8 cellular contexts compared by ENCODE assay signal in the genomic region with DNA sequence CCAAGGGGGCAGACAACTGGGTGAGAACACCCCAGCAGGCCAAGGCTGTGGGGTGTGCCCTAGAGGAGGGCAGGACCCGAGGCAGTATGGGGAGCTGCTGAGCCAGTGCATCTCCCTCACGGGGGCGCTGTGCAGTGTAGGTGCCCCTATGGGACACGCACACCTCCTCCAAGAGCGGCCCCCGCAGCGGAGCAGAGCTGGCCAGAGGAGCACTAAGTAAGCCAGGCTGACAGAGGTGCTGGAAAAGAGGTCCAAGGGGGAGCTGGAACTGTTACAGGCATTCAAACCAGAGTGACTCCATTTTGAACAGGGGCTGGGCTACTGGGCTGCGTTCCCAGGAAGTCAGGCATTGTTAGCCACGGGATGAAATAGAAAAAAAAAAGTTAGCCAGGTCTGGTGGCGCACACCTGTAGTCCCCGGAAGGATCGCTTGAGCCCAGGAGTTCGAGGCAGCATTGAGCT. TPM values are rescaled to one million over a fixed set of nuclear protein-coding genes. Genes with fewer than 3 reads are reported as not detected.
DNase-seq lines count a peak whose midpoint lies in the region; ATAC-seq and TF ChIP-seq lines count a peak whose summit lies in the region.

No MANE protein-coding gene starts in this region.

- intact Hi-C loops in Calu3 (cut with micrococcal nuclease; ENCODE audit: unreplicated experiment) = loop anchor here (5.0 kb wide), 1 partner anchor 105 kb away; no protein-coding TSS in a partner anchor
- intact Hi-C loops in HCT116 (cut with micrococcal nuclease) = loop anchor here (5.0 kb wide), 2 partner anchors 105 to 430 kb away; no protein-coding TSS in a partner anchor
- intact Hi-C loops in spleen (cut with DNase I; ENCODE audit: low total_unique reads) = loop anchor here (5.0 kb wide), 1 partner anchor 195 kb away; no protein-coding TSS in a partner anchor

- POLR2A ChIA-PET in HCT116 (lab: Charles Lee) = interaction anchor here (1.2 to 4.1 kb wide), 3 partner anchors 9 to 448 kb away, joined by 3 to 16 read pairs (median 3); a partner anchor contains a TSS

- RAD21 ChIA-PET in HCT116 (lab: Charles Lee; ENCODE audit: low non-redundant PET in 1 of 2, low total read pairs in 2 of 2, uncharacterized antibody in 2 of 2, unreplicated experiment in 2 of 2) = interaction anchor here in 1 of 2 experiments (1.0 kb wide), 1 partner anchor 13 kb away, joined by 3 read pairs; no protein-coding TSS in a partner anchor

- H3K27ac Mint-ChIP-seq in Calu3 (ENCODE audit: unreplicated experiment) = peak overlapping the region; percentile 58
- peak overlapping the region; percentile 90 for H3K27ac Mint-ChIP-seq in activated naive CD8-positive, alpha-beta T cell treated with anti-CD3 and anti-CD28 coated beads for 36 hours

- H4K20me1 ChIP-seq in HCT116 (ENCODE audit: insufficient read depth) = no peaks in the 10 kb centered on the region

- DNase-seq in Calu3 (peak; percentile 74), HCT116 (ENCODE audit: low read depth, low spot score) (no peak), SKM-1 treated with dmso at 0.1 percent for 144 hours (lab: John Stamatoyannopoulos, UW; ENCODE audit: unreplicated experiment) (peak; percentile 68), spleen (peak; percentile 94), NCI-H187 (lab: John Stamatoyannopoulos, UW) (no peak)
- peak; percentile 84 for DNase-seq in activated naive CD8-positive, alpha-beta T cell treated with anti-CD3 and anti-CD28 coated beads for 36 hours

- TF ChIP-seq POLR2A in HCT116 (IDR thresholded peaks at IDR 0.05; ENCODE audit: borderline replicate concordance, extremely low read depth, insufficient read depth, insufficient read length) (no peak), spleen (IDR thresholded peaks at IDR 0.05) (no peak)

- peak overlapping the region; percentile 72 for H3K4me3 Mint-ChIP-seq in Calu3 (ENCODE audit: low read depth, unreplicated experiment)
- peak overlapping the region; percentile 80 for H3K4me3 Mint-ChIP-seq in activated naive CD8-positive, alpha-beta T cell treated with anti-CD3 and anti-CD28 coated beads for 36 hours

- H3K9me3 ChIP-seq in HCT116 (ENCODE audit: control insufficient read depth in 1 of 2, insufficient read depth in 1 of 2, low read depth in 1 of 2, low read length in 2 of 2) (no peaks in the 10 kb centered on the region), iPS-18a (ENCODE audit: control insufficient read depth, low read depth, low read length) (no peaks in the 10 kb centered on the region), spleen (no peaks in the 10 kb centered on the region)

- H3K9me3 Mint-ChIP-seq in Calu3 (ENCODE audit: low read depth, unreplicated experiment) = no peaks in the 10 kb centered on the region
- H3K9me3 Mint-ChIP-seq in activated naive CD8-positive, alpha-beta T cell treated with anti-CD3 and anti-CD28 coated beads for 36 hours = no peaks in the 10 kb centered on the region

- ATAC-seq in HCT116 (peak; percentile 85), HG03432 (IDR thresholded peaks at IDR 0.05; ENCODE audit: unreplicated experiment) (no peak)

- peaks cover 14% of the 10 kb centered on the region for H3K4me1 Mint-ChIP-seq in Calu3 (ENCODE audit: low read depth, unreplicated experiment)
- peaks cover 10% of the 10 kb centered on the region for H3K4me1 Mint-ChIP-seq in activated naive CD8-positive, alpha-beta T cell treated with anti-CD3 and anti-CD28 coated beads for 36 hours

- H3K4me1 ChIP-seq in HCT116 (ENCODE audit: control insufficient read depth in 1 of 2, insufficient read depth in 2 of 2, low read length in 2 of 2) (peaks cover 5 to 12% of the 10 kb centered on the region in 2 experiments), iPS-18a (ENCODE audit: control insufficient read depth, low read depth, low read length) (peaks cover 4% of the 10 kb centered on the region), spleen (peaks cover 0 to 19% (median 10%) of the 10 kb centered on the region in 6 donors)

- H3K27ac ChIP-seq in HCT116 (ENCODE audit: low read depth, low read length) (no peak overlapping the region), iPS-18a (ENCODE audit: low read length) (no peak overlapping the region), spleen (peak overlapping the region in 7 of 8 donors; percentile 59 to 88 (median 76))

- peak; percentile 27; the same call in 1 of the 2 replicates for TF ChIP-seq RAD21 in HCT116 (IDR thresholded peaks at IDR 0.05; ENCODE audit: low read depth)

- peak overlapping the region; percentile 73 for H3K4me2 ChIP-seq in HCT116 (ENCODE audit: low read length)

- 9 to 28% (median 22%) methylated on average over 13 of the region's 13 CpGs for WGBS in spleen, 5 donors

- peak overlapping the region; percentile 91 for H2AFZ ChIP-seq in HCT116 (ENCODE audit: low read depth, low read length, poor library complexity, severe bottlenecking)

- TF ChIP-seq CTCF in Calu3 (IDR thresholded peaks at IDR 0.05; ENCODE audit: unreplicated experiment) (no peak), HCT116 (IDR thresholded peaks at IDR 0.05 in 2 of 3, conservative IDR thresholded peaks at IDR 0.05 in 1 of 3; ENCODE audit: borderline replicate concordance in 1 of 3, insufficient read depth in 1 of 3, low read depth in 2 of 3, low read length in 2 of 3) (peak; percentile 37 to 63 (median 61); a peak in 5 of 6 replicates), spleen (IDR thresholded peaks at IDR 0.05 in 8 of 11, conservative IDR thresholded peaks at IDR 0.05 in 3 of 11) (peak in 9 of 11 experiments; percentile 14 to 54 (median 48))

- H3K36me3 Mint-ChIP-seq in Calu3 (ENCODE audit: insufficient read depth, unreplicated experiment) = peaks cover 10% of the 10 kb centered on the region
- no peaks in the 10 kb centered on the region for H3K36me3 Mint-ChIP-seq in activated naive CD8-positive, alpha-beta T cell treated with anti-CD3 and anti-CD28 coated beads for 36 hours

- H3K27me3 Mint-ChIP-seq in Calu3 (ENCODE audit: unreplicated experiment) = peaks cover 85% of the 10 kb centered on the region
- peaks cover 5% of the 10 kb centered on the region for H3K27me3 Mint-ChIP-seq in activated naive CD8-positive, alpha-beta T cell treated with anti-CD3 and anti-CD28 coated beads for 36 hours

- BruUV-seq in Calu3 (replicated peaks; lab: Mats Ljungman, UMichigan) (no TSS peak), HCT116 (replicated peaks; lab: Mats Ljungman, UMichigan) (no TSS peak)

- CTCF ChIA-PET in Calu3 (lab: Charles Lee) (interaction anchor here (0.6 to 3.5 kb wide), 10 partner anchors 38 to 430 kb away, joined by 3 to 16 read pairs (median 4); a partner anchor contains a TSS), HCT116 (lab: Charles Lee) (interaction anchor here (0.6 to 2.6 kb wide), 18 partner anchors 8 to 456 kb away, joined by 3 to 23 read pairs (median 5); a partner anchor contains a TSS)

- no peaks in the 10 kb centered on the region for H3K27me3 ChIP-seq in HCT116 (ENCODE audit: insufficient read depth, low read length)
- no peaks in the 10 kb centered on the region for H3K27me3 ChIP-seq in iPS-18a (ENCODE audit: control insufficient read depth, insufficient read depth, low read length)
- H3K27me3 ChIP-seq in spleen (replicated peaks in 1 of 7) = peaks cover 0 to 14% (median 0%) of the 10 kb centered on the region in 7 donors

- no peaks in the 10 kb centered on the region for H3K79me2 ChIP-seq in HCT116 (ENCODE audit: insufficient read depth, low read length)

- peak overlapping the region; percentile 31; the same call in 1 of the 2 replicates for H3K9ac ChIP-seq in HCT116 (ENCODE audit: low read length)
- H3K9ac ChIP-seq in iPS-18a (ENCODE audit: low read length) = peak overlapping the region; percentile 25

- H3K36me3 ChIP-seq in HCT116 (ENCODE audit: control insufficient read depth in 1 of 2, insufficient read depth in 2 of 2, low read length in 2 of 2) (no peaks in the 10 kb centered on the region), iPS-18a (ENCODE audit: control insufficient read depth, low read depth, low read length) (no peaks in the 10 kb centered on the region), spleen (no peaks in the 10 kb centered on the region)

- peak overlapping the region; percentile 35 to 48 for H3K4me3 ChIP-seq in HCT116 (replicated peaks in 1 of 2; ENCODE audit: low read depth in 1 of 2, low read length in 2 of 2)
- peak overlapping the region; percentile 61 for H3K4me3 ChIP-seq in iPS-18a (ENCODE audit: low read length)
- peak overlapping the region; percentile 3 to 66 (median 40) for H3K4me3 ChIP-seq in spleen

- no peaks in the 10 kb centered on the region for H3K9me2 ChIP-seq in HCT116 (ENCODE audit: insufficient read depth)

TF ChIP-seq in HCT116, 20 proteins besides CTCF, POLR2A, EP300 and RAD21 (continues in another document):
- TF ChIP-seq EZH2 (IDR thresholded peaks at IDR 0.05) (no peak), POLR2AphosphoS5 (IDR thresholded peaks at IDR 0.05; ENCODE audit: low read depth, low read length) (no peak), TCF7L2 (IDR thresholded peaks at IDR 0.05; ENCODE audit: borderline replicate concordance, extremely low read depth, insufficient read depth, insufficient read length) (no peak), FOSL1 (IDR thresholded peaks at IDR 0.05; ENCODE audit: low read depth) (no peak)
- TF ChIP-seq, protein P1, sequence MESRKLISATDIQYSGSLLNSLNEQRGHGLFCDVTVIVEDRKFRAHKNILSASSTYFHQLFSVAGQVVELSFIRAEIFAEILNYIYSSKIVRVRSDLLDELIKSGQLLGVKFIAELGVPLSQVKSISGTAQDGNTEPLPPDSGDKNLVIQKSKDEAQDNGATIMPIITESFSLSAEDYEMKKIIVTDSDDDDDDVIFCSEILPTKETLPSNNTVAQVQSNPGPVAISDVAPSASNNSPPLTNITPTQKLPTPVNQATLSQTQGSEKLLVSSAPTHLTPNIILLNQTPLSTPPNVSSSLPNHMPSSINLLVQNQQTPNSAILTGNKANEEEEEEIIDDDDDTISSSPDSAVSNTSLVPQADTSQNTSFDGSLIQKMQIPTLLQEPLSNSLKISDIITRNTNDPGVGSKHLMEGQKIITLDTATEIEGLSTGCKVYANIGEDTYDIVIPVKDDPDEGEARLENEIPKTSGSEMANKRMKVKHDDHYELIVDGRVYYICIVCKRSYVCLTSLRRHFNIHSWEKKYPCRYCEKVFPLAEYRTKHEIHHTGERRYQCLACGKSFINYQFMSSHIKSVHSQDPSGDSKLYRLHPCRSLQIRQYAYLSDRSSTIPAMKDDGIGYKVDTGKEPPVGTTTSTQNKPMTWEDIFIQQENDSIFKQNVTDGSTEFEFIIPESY (IDR thresholded peaks at IDR 0.05; ENCODE audit: extremely low read depth, insufficient replicate concordance, low read length) = no peak

RNA-seq across cellular contexts. Expression of a gene that starts 41.8 kb away (rescaled TPM):
- 52.2 and 64.7 TPM in 2 replicates for total RNA-seq in Calu3 (2022)
- total RNA-seq in HCT116 (2021; ENCODE audit: unreplicated experiment) = 32.1 TPM
- polyA plus RNA-seq in HCT116 (2012) = 30.4 and 32.5 TPM in 2 replicates
- under 1 TPM; 0.68 to 0.80 TPM for total RNA-seq in activated naive CD8-positive, alpha-beta T cell treated with anti-CD3 and anti-CD28 coated beads for 36 hours
- total RNA-seq in spleen = 10 to 100 TPM; 10.3 to 27.1 (median 12.3) TPM
- 10 to 100 TPM; 10.8 to 21.0 (median 16.2) TPM for polyA plus RNA-seq in spleen

RNA-seq across cellular contexts. Expression of a gene that starts 42.1 kb away (rescaled TPM):
- total RNA-seq in Calu3 (2022) (60.8 and 73.0 TPM in 2 replicates), HCT116 (2021; ENCODE audit: unreplicated experiment) (68.6 TPM), spleen (10 to 100 TPM; 13.9 to 44.8 (median 20.6) TPM)
- polyA plus RNA-seq in HCT116 (2012) = 65.4 and 69.3 TPM in 2 replicates
- total RNA-seq in activated naive CD8-positive, alpha-beta T cell treated with anti-CD3 and anti-CD28 coated beads for 36 hours = 1 to 10 TPM; 5.5 to 5.6 TPM
- polyA plus RNA-seq in spleen = 10 to 100 TPM; 24.5 to 40.3 (median 37.5) TPM

Comparison
In these comparisons a context has a peak if more than half of its experiments do, and no peak if none do; other contexts are left out.
1. DNase-seq: peak in Calu3 (single experiment), SKM-1 treated with dmso at 0.1 percent for 144 hours (single experiment), activated naive CD8-positive, alpha-beta T cell treated with anti-CD3 and anti-CD28 coated beads for 36 hours (single experiment) and spleen (single experiment); none in HCT116 (single experiment) and NCI-H187 (0 of 2).
2. H3K27ac ChIP-seq: peak in spleen (7 of 8); none in HCT116 (single experiment) and iPS-18a (single experiment).
3. RNA of a gene that starts 41.8 kb away (total RNA-seq): 52.2 to 64.7 TPM in Calu3, 32.1 TPM in HCT116 (single experiment) and 10.3 to 27.1 TPM in spleen; 0.68 to 0.80 TPM in activated naive CD8-positive, alpha-beta T cell treated with anti-CD3 and anti-CD28 coated beads for 36 hours; every median in the first group is over 4 times any median in the second.
4. Peak in every context shown above with its lines, with median percentiles within 50 percentile points of each other: H3K4me3 ChIP-seq.